ENCODE assay signal across 1 cellular context in the genomic region with DNA sequence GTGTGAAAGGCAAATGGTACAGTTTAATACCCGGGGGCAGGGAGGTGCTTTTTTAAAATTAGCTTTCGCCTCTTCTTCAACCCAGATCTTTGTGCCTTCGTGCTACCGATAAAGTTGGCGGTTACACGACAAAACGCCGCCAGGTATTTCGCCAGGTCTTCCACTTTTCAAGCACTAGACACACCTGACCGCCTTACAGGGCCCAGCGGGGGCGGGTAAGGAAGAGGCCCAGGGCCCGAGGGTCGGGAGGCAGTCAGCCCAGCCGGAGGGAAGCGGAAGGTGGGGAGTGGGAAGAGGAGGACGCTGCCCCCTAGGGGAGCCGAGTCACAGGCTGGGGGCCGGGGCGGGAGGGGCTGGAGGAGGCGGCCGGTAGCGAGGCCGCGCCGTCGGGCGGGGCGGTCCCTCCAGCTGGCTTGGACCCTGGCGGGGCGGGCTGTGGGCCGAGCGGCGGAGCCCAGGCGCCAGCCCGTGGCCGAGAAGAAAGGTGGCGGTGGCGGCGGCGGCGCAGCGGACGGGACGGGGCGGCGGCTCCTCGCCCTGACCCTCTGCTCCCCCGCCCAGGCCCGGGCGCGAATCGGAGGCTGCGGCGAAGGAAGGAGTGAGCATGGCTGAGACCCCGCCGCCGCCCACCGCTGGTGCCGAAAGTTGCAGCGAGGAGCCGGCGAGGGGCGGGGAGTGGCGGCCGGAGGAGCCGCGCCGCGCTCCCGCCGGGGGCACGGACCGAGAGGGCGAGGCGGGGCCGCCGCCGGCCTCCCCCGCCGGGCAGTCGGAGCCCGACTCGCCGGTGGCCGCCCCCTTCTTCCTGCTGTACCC.
TF ChIP-seq lines count a peak whose summit lies in the region.

No MANE protein-coding gene starts in this region.

TF ChIP-seq in GM12878, 131 proteins besides CTCF, POLR2A, EP300 and RAD21 (continued from another document):
- TF ChIP-seq, protein P1, sequence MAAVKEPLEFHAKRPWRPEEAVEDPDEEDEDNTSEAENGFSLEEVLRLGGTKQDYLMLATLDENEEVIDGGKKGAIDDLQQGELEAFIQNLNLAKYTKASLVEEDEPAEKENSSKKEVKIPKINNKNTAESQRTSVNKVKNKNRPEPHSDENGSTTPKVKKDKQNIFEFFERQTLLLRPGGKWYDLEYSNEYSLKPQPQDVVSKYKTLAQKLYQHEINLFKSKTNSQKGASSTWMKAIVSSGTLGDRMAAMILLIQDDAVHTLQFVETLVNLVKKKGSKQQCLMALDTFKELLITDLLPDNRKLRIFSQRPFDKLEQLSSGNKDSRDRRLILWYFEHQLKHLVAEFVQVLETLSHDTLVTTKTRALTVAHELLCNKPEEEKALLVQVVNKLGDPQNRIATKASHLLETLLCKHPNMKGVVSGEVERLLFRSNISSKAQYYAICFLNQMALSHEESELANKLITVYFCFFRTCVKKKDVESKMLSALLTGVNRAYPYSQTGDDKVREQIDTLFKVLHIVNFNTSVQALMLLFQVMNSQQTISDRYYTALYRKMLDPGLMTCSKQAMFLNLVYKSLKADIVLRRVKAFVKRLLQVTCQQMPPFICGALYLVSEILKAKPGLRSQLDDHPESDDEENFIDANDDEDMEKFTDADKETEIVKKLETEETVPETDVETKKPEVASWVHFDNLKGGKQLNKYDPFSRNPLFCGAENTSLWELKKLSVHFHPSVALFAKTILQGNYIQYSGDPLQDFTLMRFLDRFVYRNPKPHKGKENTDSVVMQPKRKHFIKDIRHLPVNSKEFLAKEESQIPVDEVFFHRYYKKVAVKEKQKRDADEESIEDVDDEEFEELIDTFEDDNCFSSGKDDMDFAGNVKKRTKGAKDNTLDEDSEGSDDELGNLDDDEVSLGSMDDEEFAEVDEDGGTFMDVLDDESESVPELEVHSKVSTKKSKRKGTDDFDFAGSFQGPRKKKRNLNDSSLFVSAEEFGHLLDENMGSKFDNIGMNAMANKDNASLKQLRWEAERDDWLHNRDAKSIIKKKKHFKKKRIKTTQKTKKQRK (IDR thresholded peaks at IDR 0.05; ENCODE audit: low read depth, low read length), result no peak
- TF ChIP-seq CHD2 (IDR thresholded peaks at IDR 0.05; ENCODE audit: borderline replicate concordance, low read depth, low read length) (0 out of 2 replicates have a peak, but pooled peaks have one; percentile 13), CBX5 (IDR thresholded peaks at IDR 0.05; ENCODE audit: low read depth) (no peak), IKZF2 (IDR thresholded peaks at IDR 0.05) (peak; percentile 58), LARP7 (IDR thresholded peaks at IDR 0.05) (peak; percentile 82), HCFC1 (IDR thresholded peaks at IDR 0.05; ENCODE audit: low read length) (0 out of 2 replicates have a peak, but pooled peaks have one; percentile 28), BHLHE40 (IDR thresholded peaks at IDR 0.05; ENCODE audit: borderline replicate concordance in 1 of 2, low read depth in 2 of 2, low read length in 1 of 2) (peak in 1 of 2 experiments; percentile 17; a peak in 2 of 4 replicates), TCF12 (IDR thresholded peaks at IDR 0.05; ENCODE audit: low read depth, low read length) (peak; percentile 35; the same call in 1 of the 2 replicates), MTA2 (IDR thresholded peaks at IDR 0.05; ENCODE audit: low read depth) (peak; percentile 42; the same call in 1 of the 2 replicates), BACH1 (IDR thresholded peaks at IDR 0.05; ENCODE audit: borderline replicate concordance) (peak; percentile 52; the same call in 1 of the 2 replicates), ZNF217 (IDR thresholded peaks at IDR 0.05) (peak; percentile 29; the same call in 1 of the 2 replicates), EZH2 (IDR thresholded peaks at IDR 0.05; ENCODE audit: borderline replicate concordance, control insufficient read depth, low read depth, low read length) (no peak), EGR1 (IDR thresholded peaks at IDR 0.05; ENCODE audit: borderline replicate concordance in 1 of 2, low read depth in 2 of 2, low read length in 2 of 2) (peak in 1 of 2 experiments; percentile 41; a peak in 1 of 3 replicates), YY1 (IDR thresholded peaks at IDR 0.05; ENCODE audit: low read depth, low read length) (0 out of 2 replicates have a peak, but pooled peaks have one; percentile 4), GATAD2B (conservative IDR thresholded peaks at IDR 0.05; ENCODE audit: low read depth) (peak; percentile 78), CREB1 (IDR thresholded peaks at IDR 0.05; ENCODE audit: low read depth) (peak; percentile 38; the same call in 1 of the 2 replicates), RFX5 (IDR thresholded peaks at IDR 0.05; ENCODE audit: low read depth, low read length) (no peak), EED (IDR thresholded peaks at IDR 0.05; ENCODE audit: low read depth) (peak; percentile 78), ZNF384 (IDR thresholded peaks at IDR 0.05; ENCODE audit: borderline replicate concordance, low read depth, low read length) (no peak), TAF1 (IDR thresholded peaks at IDR 0.05; ENCODE audit: borderline replicate concordance, low read depth, low read length) (no peak), TCF3 (IDR thresholded peaks at IDR 0.05; ENCODE audit: borderline replicate concordance, insufficient read depth, low read depth, low read length) (peak; percentile 53; the same call in 1 of the 2 replicates), IKZF1 (conservative IDR thresholded peaks at IDR 0.05) (peak; percentile 92), HDAC2 (IDR thresholded peaks at IDR 0.05) (no peak), NBN (IDR thresholded peaks at IDR 0.05) (peak; percentile 64)
- TF ChIP-seq, protein P2, sequence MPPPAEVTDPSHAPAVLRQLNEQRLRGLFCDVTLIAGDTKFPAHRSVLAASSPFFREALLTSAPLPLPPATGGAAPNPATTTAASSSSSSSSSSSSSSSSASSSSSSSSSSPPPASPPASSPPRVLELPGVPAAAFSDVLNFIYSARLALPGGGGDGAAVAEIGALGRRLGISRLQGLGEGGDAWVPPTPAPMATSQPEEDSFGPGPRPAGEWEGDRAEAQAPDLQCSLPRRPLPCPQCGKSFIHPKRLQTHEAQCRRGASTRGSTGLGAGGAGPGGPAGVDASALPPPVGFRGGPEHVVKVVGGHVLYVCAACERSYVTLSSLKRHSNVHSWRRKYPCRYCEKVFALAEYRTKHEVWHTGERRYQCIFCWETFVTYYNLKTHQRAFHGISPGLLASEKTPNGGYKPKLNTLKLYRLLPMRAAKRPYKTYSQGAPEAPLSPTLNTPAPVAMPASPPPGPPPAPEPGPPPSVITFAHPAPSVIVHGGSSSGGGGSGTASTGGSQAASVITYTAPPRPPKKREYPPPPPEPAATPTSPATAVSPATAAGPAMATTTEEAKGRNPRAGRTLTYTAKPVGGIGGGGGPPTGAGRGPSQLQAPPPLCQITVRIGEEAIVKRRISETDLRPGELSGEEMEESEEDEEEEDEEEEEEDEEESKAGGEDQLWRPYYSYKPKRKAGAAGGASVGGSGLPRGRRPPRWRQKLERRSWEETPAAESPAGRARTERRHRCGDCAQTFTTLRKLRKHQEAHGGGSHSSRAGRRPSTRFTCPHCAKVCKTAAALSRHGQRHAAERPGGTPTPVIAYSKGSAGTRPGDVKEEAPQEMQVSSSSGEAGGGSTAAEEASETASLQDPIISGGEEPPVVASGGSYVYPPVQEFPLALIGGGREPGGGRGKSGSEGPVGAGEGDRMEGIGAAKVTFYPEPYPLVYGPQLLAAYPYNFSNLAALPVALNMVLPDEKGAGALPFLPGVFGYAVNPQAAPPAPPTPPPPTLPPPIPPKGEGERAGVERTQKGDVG (CRISPR knock-in tag; IDR thresholded peaks at IDR 0.05), result no peak
- TF ChIP-seq, protein P3, sequence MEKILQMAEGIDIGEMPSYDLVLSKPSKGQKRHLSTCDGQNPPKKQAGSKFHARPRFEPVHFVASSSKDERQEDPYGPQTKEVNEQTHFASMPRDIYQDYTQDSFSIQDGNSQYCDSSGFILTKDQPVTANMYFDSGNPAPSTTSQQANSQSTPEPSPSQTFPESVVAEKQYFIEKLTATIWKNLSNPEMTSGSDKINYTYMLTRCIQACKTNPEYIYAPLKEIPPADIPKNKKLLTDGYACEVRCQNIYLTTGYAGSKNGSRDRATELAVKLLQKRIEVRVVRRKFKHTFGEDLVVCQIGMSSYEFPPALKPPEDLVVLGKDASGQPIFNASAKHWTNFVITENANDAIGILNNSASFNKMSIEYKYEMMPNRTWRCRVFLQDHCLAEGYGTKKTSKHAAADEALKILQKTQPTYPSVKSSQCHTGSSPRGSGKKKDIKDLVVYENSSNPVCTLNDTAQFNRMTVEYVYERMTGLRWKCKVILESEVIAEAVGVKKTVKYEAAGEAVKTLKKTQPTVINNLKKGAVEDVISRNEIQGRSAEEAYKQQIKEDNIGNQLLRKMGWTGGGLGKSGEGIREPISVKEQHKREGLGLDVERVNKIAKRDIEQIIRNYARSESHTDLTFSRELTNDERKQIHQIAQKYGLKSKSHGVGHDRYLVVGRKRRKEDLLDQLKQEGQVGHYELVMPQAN (conservative IDR thresholded peaks at IDR 0.05), result peak; percentile 32; the same call in 1 of the 2 replicates
- TF ChIP-seq, protein P4, sequence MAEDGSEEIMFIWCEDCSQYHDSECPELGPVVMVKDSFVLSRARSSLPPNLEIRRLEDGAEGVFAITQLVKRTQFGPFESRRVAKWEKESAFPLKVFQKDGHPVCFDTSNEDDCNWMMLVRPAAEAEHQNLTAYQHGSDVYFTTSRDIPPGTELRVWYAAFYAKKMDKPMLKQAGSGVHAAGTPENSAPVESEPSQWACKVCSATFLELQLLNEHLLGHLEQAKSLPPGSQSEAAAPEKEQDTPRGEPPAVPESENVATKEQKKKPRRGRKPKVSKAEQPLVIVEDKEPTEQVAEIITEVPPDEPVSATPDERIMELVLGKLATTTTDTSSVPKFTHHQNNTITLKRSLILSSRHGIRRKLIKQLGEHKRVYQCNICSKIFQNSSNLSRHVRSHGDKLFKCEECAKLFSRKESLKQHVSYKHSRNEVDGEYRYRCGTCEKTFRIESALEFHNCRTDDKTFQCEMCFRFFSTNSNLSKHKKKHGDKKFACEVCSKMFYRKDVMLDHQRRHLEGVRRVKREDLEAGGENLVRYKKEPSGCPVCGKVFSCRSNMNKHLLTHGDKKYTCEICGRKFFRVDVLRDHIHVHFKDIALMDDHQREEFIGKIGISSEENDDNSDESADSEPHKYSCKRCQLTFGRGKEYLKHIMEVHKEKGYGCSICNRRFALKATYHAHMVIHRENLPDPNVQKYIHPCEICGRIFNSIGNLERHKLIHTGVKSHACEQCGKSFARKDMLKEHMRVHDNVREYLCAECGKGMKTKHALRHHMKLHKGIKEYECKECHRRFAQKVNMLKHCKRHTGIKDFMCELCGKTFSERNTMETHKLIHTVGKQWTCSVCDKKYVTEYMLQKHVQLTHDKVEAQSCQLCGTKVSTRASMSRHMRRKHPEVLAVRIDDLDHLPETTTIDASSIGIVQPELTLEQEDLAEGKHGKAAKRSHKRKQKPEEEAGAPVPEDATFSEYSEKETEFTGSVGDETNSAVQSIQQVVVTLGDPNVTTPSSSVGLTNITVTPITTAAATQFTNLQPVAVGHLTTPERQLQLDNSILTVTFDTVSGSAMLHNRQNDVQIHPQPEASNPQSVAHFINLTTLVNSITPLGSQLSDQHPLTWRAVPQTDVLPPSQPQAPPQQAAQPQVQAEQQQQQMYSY (CRISPR knock-in tag; IDR thresholded peaks at IDR 0.05), result no peak
- TF ChIP-seq, protein P5, sequence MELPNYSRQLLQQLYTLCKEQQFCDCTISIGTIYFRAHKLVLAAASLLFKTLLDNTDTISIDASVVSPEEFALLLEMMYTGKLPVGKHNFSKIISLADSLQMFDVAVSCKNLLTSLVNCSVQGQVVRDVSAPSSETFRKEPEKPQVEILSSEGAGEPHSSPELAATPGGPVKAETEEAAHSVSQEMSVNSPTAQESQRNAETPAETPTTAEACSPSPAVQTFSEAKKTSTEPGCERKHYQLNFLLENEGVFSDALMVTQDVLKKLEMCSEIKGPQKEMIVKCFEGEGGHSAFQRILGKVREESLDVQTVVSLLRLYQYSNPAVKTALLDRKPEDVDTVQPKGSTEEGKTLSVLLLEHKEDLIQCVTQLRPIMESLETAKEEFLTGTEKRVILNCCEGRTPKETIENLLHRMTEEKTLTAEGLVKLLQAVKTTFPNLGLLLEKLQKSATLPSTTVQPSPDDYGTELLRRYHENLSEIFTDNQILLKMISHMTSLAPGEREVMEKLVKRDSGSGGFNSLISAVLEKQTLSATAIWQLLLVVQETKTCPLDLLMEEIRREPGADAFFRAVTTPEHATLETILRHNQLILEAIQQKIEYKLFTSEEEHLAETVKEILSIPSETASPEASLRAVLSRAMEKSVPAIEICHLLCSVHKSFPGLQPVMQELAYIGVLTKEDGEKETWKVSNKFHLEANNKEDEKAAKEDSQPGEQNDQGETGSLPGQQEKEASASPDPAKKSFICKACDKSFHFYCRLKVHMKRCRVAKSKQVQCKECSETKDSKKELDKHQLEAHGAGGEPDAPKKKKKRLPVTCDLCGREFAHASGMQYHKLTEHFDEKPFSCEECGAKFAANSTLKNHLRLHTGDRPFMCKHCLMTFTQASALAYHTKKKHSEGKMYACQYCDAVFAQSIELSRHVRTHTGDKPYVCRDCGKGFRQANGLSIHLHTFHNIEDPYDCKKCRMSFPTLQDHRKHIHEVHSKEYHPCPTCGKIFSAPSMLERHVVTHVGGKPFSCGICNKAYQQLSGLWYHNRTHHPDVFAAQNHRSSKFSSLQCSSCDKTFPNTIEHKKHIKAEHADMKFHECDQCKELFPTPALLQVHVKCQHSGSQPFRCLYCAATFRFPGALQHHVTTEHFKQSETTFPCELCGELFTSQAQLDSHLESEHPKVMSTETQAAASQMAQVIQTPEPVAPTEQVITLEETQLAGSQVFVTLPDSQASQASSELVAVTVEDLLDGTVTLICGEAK (IDR thresholded peaks at IDR 0.05; ENCODE audit: borderline replicate concordance), result peak; percentile 92
